In the genomic region with DNA sequence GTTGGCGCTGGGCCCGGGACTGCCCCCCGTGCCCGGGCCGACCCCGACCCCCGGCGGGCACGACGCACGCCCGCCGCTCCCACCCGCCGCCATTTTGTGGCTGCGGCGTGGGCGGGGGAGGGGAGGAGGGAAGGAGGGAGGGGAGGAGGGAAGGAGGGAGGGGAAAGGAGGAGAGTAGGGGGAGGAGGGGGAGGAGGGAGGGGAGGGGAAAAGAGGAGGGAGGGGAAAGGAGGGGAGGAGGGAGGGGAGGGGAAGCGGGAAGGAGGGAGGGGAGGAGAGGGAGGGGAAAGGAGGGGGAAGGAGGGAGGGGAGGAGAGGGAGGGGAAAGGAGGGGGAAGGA, we compare ENCODE assay signal across 8 cellular contexts. TPM values are rescaled to one million over a fixed set of nuclear protein-coding genes. Genes with fewer than 3 reads are reported as not detected.
DNase-seq lines count a peak whose midpoint lies in the region; ATAC-seq lines count a peak whose summit lies in the region.

A gene (minus strand): TSS at position 104 of the 340 bp plus-strand sequence. CDS start 11 bp downstream, at position 93.

- H3K9me3 ChIP-seq in ectodermal cell (ENCODE audit: control insufficient read depth, low read length) = peaks cover 2% of the 10 kb centered on the region

- H3K4me1 ChIP-seq in ectodermal cell (ENCODE audit: control insufficient read depth, insufficient read depth, low read length) = peaks cover 21% of the 10 kb centered on the region

- peak; percentile 87 for DNase-seq in GM03348 (ENCODE audit: low spot score)
- DNase-seq in MV-4-11 (lab: John Stamatoyannopoulos, UW) = peak; percentile 12
- DNase-seq in activated CD4-positive, alpha-beta T cell treated with anti-CD3 and anti-CD28 coated beads, Interleukin-2, amount 50 U/mL, for 1 hour = peak; percentile 48
- peak; percentile 58 to 77 for DNase-seq in lung microvascular endothelial cell (ENCODE audit: low read depth in 2 of 2)
- DNase-seq in stimulated activated CD8-positive, alpha-beta memory T cell treated with anti-CD3 and anti-CD28 coated beads, Interleukin-12 subunit alpha, Interleukin-12 subunit beta, amount 100 ng/mL, for 4 hours (ENCODE audit: low read depth) = peak; percentile 38
- no peak for DNase-seq in cortex of kidney (lab: John Stamatoyannopoulos, UW)

- 1% methylated on average over 15 to 17 of the region's 19 CpGs for WGBS in ectodermal cell, 2 experiments

- H3K36me3 ChIP-seq in ectodermal cell (ENCODE audit: control insufficient read depth, insufficient read depth, low read length) = no peaks in the 10 kb centered on the region

- peak within 1 kb of the TSS; percentile 64 for H3K4me3 ChIP-seq in ectodermal cell (ENCODE audit: insufficient read depth, low read depth, low read length)

- H3K27me3 ChIP-seq in ectodermal cell (ENCODE audit: control insufficient read depth, insufficient read depth, low read length, poor library complexity, severe bottlenecking) = no peaks in the 10 kb centered on the region

- no peak within 1 kb of the TSS for H3K27ac ChIP-seq in ectodermal cell (ENCODE audit: insufficient read depth, low read depth, low read length, poor library complexity, severe bottlenecking)

- no peak for ATAC-seq in GM19452 (IDR thresholded peaks at IDR 0.05; ENCODE audit: unreplicated experiment)

RNA-seq across cellular contexts. Expression of the gene that starts here (rescaled TPM):
- 146 TPM for polyA plus RNA-seq in ectodermal cell (2013, experiment 1 of 4)
- 144 TPM for polyA plus RNA-seq in ectodermal cell (2013, experiment 2 of 4)
- 130 TPM for polyA plus RNA-seq in ectodermal cell (2013, experiment 3 of 4)
- polyA plus RNA-seq in ectodermal cell (2013, experiment 4 of 4) = 138 TPM
- total RNA-seq in lung microvascular endothelial cell = 29.0 and 34.9 TPM in 2 replicates
